In the genomic region with DNA sequence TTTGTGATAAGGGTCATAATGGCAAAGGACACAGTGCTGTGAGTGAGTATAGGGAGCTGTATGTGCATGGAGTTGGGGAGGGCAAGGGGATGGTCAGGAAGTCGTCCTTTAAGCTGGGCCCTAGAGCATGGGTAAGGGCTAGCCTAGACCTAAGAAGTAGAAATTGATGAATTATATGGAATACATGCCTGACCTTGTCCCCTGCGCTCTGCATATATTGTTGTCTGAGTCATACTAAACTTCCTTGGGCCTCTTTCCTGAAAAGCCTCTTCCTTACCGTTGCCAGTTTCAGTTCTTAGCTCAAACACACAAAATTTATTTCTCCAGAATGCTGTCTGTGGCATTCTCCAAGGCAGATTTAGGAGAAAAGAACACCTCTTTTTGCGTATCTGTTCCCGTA, we compare ENCODE assay signal across 10 cellular contexts. TPM values are rescaled to one million over a fixed set of nuclear protein-coding genes. Genes with fewer than 3 reads are reported as not detected.
DNase-seq lines count a peak whose midpoint lies in the region; ATAC-seq, FAIRE-seq and TF ChIP-seq lines count a peak whose summit lies in the region.
"Had no signal": no experiment of that assay in that cellular context is flagged by ENCODE, and none has a peak within 500 bp of the region (broad histone marks: within the 10 kb centered on the region; RNA-seq: fewer than 3 reads in every experiment).

No MANE protein-coding gene starts in this region.

- ATAC-seq in HepG2 (no peak), right lobe of liver (no peak)
- ATAC-seq in activated naive CD8-positive, alpha-beta T cell treated with anti-CD3 and anti-CD28 coated beads, Interleukin-2, amount 10 ng/mL, durations not matched to agents 7 days and 5 days (ENCODE audit: low read depth) = no peak

- POLR2A ChIA-PET in HepG2 (lab: Yijun Ruan, JAX) = no interaction called here
- POLR2A ChIA-PET in activated naive CD8-positive, alpha-beta T cell treated with anti-CD3 and anti-CD28 coated beads, Interleukin-2, amount 10 ng/mL, durations not matched to agents 7 days and 5 days (lab: Charles Lee) = interaction anchor here (0.9 to 7.1 kb wide), 3 partner anchors 9 to 128 kb away, joined by 3 to 46 read pairs (median 5); no protein-coding TSS in a partner anchor

- CTCF ChIA-PET in HepG2 (lab: Yijun Ruan, JAX; ENCODE audit: low intra/inter-chr PET ratio, low total read pairs) = no interaction called here

- FAIRE-seq in HepG2 (lab: Jason Lieb, UNC) = no peak

- H3K9ac ChIP-seq in HepG2 (ENCODE audit: insufficient read depth, low read depth, low read length) (no peak overlapping the region), endodermal cell (ENCODE audit: extremely low read depth, low read length, poor library complexity, severe bottlenecking) (no peak overlapping the region)

- H3K27me3 ChIP-seq in HepG2 (ENCODE audit: control insufficient read depth in 1 of 2, insufficient read depth in 2 of 2, low read length in 2 of 2) (no peaks in the 10 kb centered on the region; a peak in 1 of 5 replicates), right lobe of liver (no peaks in the 10 kb centered on the region), uterus (no peaks in the 10 kb centered on the region), endodermal cell (ENCODE audit: control insufficient read depth, insufficient read depth, low read length, poor library complexity, severe bottlenecking) (no peaks in the 10 kb centered on the region)
- H3K27me3 ChIP-seq: testis had no signal

- no peak for TF ChIP-seq RAD21 in HepG2 (CRISPR knock-in tag; IDR thresholded peaks at IDR 0.05)

- intact Hi-C loops in HepG2 (cut with micrococcal nuclease; ENCODE audit: unreplicated experiment) = no loop called here
- intact Hi-C loops in right lobe of liver (cut with DNase I) = no loop called here
- intact Hi-C loops in uterus (cut with DNase I; ENCODE audit: low total_unique reads) = no loop called here

- H3K4me2 ChIP-seq in HepG2 (ENCODE audit: low read depth, low read length) = peak overlapping the region; percentile 92

- no peak for TF ChIP-seq CTCF in HepG2 (CRISPR knock-in tag; IDR thresholded peaks at IDR 0.05)
- no peak for TF ChIP-seq CTCF in right lobe of liver (IDR thresholded peaks at IDR 0.05)
- no peak for TF ChIP-seq CTCF in uterus (IDR thresholded peaks at IDR 0.05)
- no peak for TF ChIP-seq CTCF in endodermal cell (conservative IDR thresholded peaks at IDR 0.05)

- peak overlapping the region; percentile 79 for H3K27ac Mint-ChIP-seq in activated naive CD8-positive, alpha-beta T cell treated with anti-CD3 and anti-CD28 coated beads, Interleukin-2, amount 10 ng/mL, durations not matched to agents 7 days and 5 days
- H3K27ac Mint-ChIP-seq in endodermal cell = no peak overlapping the region

- TF ChIP-seq EP300 in HepG2 (IDR thresholded peaks at IDR 0.05; ENCODE audit: low read depth in 2 of 2, low read length in 2 of 2) = no peak
- no peak for TF ChIP-seq EP300 in HepG2 (CRISPR knock-in tag; IDR thresholded peaks at IDR 0.05; ENCODE audit: borderline replicate concordance)

- peak overlapping the region; percentile 95 for H3K4me3 Mint-ChIP-seq in activated naive CD8-positive, alpha-beta T cell treated with anti-CD3 and anti-CD28 coated beads, Interleukin-2, amount 10 ng/mL, durations not matched to agents 7 days and 5 days
- H3K4me3 Mint-ChIP-seq in endodermal cell = no peak overlapping the region

- peaks cover 90% of the 10 kb centered on the region for H3K79me2 ChIP-seq in HepG2 (ENCODE audit: insufficient read depth, low read length)

- TF ChIP-seq POLR2A in HepG2 (IDR thresholded peaks at IDR 0.05; ENCODE audit: insufficient read depth in 1 of 2, low read depth in 2 of 2, low read length in 2 of 2) (no peak), right lobe of liver (IDR thresholded peaks at IDR 0.05) (no peak), uterus (IDR thresholded peaks at IDR 0.05) (no peak)

- H3K4me3 ChIP-seq in HepG2 (replicated peaks in 1 of 3; ENCODE audit: insufficient read depth in 1 of 3, low read depth in 2 of 3, low read length in 3 of 3) (peak overlapping the region in 1 of 3 experiments; percentile 12; a peak in 1 of 6 replicates), right lobe of liver (no peak overlapping the region), uterus (no peak overlapping the region), endodermal cell (ENCODE audit: low read length) (no peak overlapping the region)
- H3K4me3 ChIP-seq: testis had no signal

- peaks cover 61% of the 10 kb centered on the region for H3K4me1 Mint-ChIP-seq in activated naive CD8-positive, alpha-beta T cell treated with anti-CD3 and anti-CD28 coated beads, Interleukin-2, amount 10 ng/mL, durations not matched to agents 7 days and 5 days
- peaks cover 20% of the 10 kb centered on the region for H3K4me1 Mint-ChIP-seq in endodermal cell

- H3K4me1 ChIP-seq in HepG2 (ENCODE audit: insufficient read depth, low read length) (peaks cover 70% of the 10 kb centered on the region), right lobe of liver (peaks cover 0 to 56% (median 8%) of the 10 kb centered on the region in 4 donors), uterus (peaks cover 7 to 8% of the 10 kb centered on the region in 2 donors), endodermal cell (ENCODE audit: control insufficient read depth, insufficient read depth, low read length) (peaks cover 8% of the 10 kb centered on the region)

- H3K27ac ChIP-seq in HepG2 (ENCODE audit: extremely low read length, insufficient read depth, low read length) (no peak overlapping the region), right lobe of liver (peak overlapping the region in 1 of 3 donors; percentile 9), uterus (peak overlapping the region; percentile 10 to 98), endodermal cell (ENCODE audit: low read depth, low read length) (no peak overlapping the region)
- H3K27ac ChIP-seq: testis had no signal

- no TSS peak for BruUV-seq in HepG2 (replicated peaks; lab: Mats Ljungman, UMichigan)

- H3K27me3 Mint-ChIP-seq in activated naive CD8-positive, alpha-beta T cell treated with anti-CD3 and anti-CD28 coated beads, Interleukin-2, amount 10 ng/mL, durations not matched to agents 7 days and 5 days = no peaks in the 10 kb centered on the region
- H3K27me3 Mint-ChIP-seq in endodermal cell (ENCODE audit: insufficient read depth) = no peaks in the 10 kb centered on the region

- H3K9me3 Mint-ChIP-seq in activated naive CD8-positive, alpha-beta T cell treated with anti-CD3 and anti-CD28 coated beads, Interleukin-2, amount 10 ng/mL, durations not matched to agents 7 days and 5 days = no peaks in the 10 kb centered on the region
- H3K9me3 Mint-ChIP-seq in endodermal cell = no peaks in the 10 kb centered on the region

- no peak overlapping the region for H2AFZ ChIP-seq in HepG2 (ENCODE audit: low read length)

- H3K36me3 ChIP-seq in HepG2 (replicated peaks in 1 of 2; ENCODE audit: control insufficient read depth in 1 of 2, insufficient read depth in 2 of 2, low read length in 2 of 2) (peaks cover 2 to 18% of the 10 kb centered on the region in 2 experiments; a peak in 3 of 5 replicates), right lobe of liver (no peaks in the 10 kb centered on the region), uterus (no peaks in the 10 kb centered on the region), endodermal cell (ENCODE audit: control insufficient read depth, insufficient read depth, low read length) (peaks cover 21% of the 10 kb centered on the region)

- H4K20me1 ChIP-seq in HepG2 (ENCODE audit: insufficient read depth, low read length) = peaks cover 67% of the 10 kb centered on the region

- WGBS in HepG2 (ENCODE audit: low lambda C conversion rate) = 81% methylated on average over 5 of the region's 5 CpGs
- WGBS in right lobe of liver (ENCODE audit: insufficient coverage, low coverage, low lambda C conversion rate, missing lambda C conversion rate) = 48% methylated on average over 4 of the region's 5 CpGs
- WGBS in endodermal cell (ENCODE audit: insufficient coverage in 1 of 2, insufficient read length in 1 of 2), 2 experiments = 88 to 100% methylated on average over 4 to 5 of the region's 5 CpGs

- in situ Hi-C loops in HepG2 (cut with HindIII; ENCODE audit: extremely low pct_ligation_motif_present, low pct_unique_long_range_greater_than_20kb) = no loop called here

- H3K36me3 Mint-ChIP-seq in activated naive CD8-positive, alpha-beta T cell treated with anti-CD3 and anti-CD28 coated beads, Interleukin-2, amount 10 ng/mL, durations not matched to agents 7 days and 5 days = peaks cover 12% of the 10 kb centered on the region
- peaks cover 2% of the 10 kb centered on the region for H3K36me3 Mint-ChIP-seq in endodermal cell (ENCODE audit: low read depth)

- no peaks in the 10 kb centered on the region for H3K9me3 ChIP-seq in HepG2 (ENCODE audit: low read length)
- H3K9me3 ChIP-seq in right lobe of liver = no peaks in the 10 kb centered on the region
- H3K9me3 ChIP-seq in uterus = no peaks in the 10 kb centered on the region
- no peaks in the 10 kb centered on the region for H3K9me3 ChIP-seq in endodermal cell (ENCODE audit: control insufficient read depth, low read length)
- H3K9me3 ChIP-seq: testis had no signal

- DNase-seq in HepG2 (ENCODE audit: low spot score) = no peak
- no peak for DNase-seq in right lobe of liver
- no peak for DNase-seq in activated naive CD8-positive, alpha-beta T cell treated with anti-CD3 and anti-CD28 coated beads, Interleukin-2, amount 10 ng/mL, durations not matched to agents 7 days and 5 days
- DNase-seq in iris pigment epithelial cell (ENCODE audit: low read depth) = peak; percentile 51
- DNase-seq in uterus = no peak
- no peak for DNase-seq in NCI-H1436 treated with DMSO at 0.1 percent for 48 hours (lab: John Stamatoyannopoulos, UW)
- DNase-seq in NCI-H2029 (lab: John Stamatoyannopoulos, UW) = no peak
- no peak for DNase-seq in endodermal cell
- DNase-seq: NCI-H1105, testis had no signal

RNA-seq across cellular contexts. Expression of a gene that starts 4.6 kb away (rescaled TPM):
- total RNA-seq in HepG2 (2016; rRNA removed; fragmentation: Illumina TruSeq; extraction: Trizol) (11.4 and 14.2 TPM in 2 replicates), right lobe of liver (10 to 100 TPM; 14.0 to 26.2 (median 15.3) TPM), uterus (100 to 1,000 TPM in 2 of 4 donors, 10 to 100 TPM in 2; 57.1 to 109 (median 98.3) TPM), endodermal cell (10 to 100 TPM; 19.4 TPM)
- total RNA-seq in HepG2 (2016; cell fraction: cytosol; rRNA removed; fragmentation: Illumina TruSeq; extraction: Trizol; ENCODE audit: low read depth) = 15.7 and 20.4 TPM in 2 replicates
- total RNA-seq in HepG2 (2016; cell fraction: insoluble cytoplasmic fraction; rRNA removed; fragmentation: Illumina TruSeq; extraction: Trizol) = 11.4 and 12.5 TPM in 2 replicates
- 7.8 and 8.4 TPM in 2 replicates for total RNA-seq in HepG2 (2016; cell fraction: membrane; rRNA removed; fragmentation: Illumina TruSeq; extraction: Trizol)
- total RNA-seq in HepG2 (2016; cell fraction: nucleus; rRNA removed; fragmentation: Illumina TruSeq; extraction: Trizol) = 16.3 and 19.8 TPM in 2 replicates
- 16.1 and 16.3 TPM in 2 replicates for polyA plus RNA-seq in HepG2 (2011; rRNA removed)
- 8.9 and 9.0 TPM in 2 replicates for polyA plus RNA-seq in HepG2 (2011; cell fraction: cytosol; rRNA removed)
- polyA plus RNA-seq in HepG2 (2011; cell fraction: nucleus; rRNA removed) = 22.4 and 28.9 TPM in 2 replicates
- 15.9 and 17.5 TPM in 2 replicates for polyA plus RNA-seq in HepG2 (2012)
- 0.21 and 0.26 TPM in 2 replicates for polyA plus RNA-seq in HepG2 (2016; cell fraction: cytosol; fragmentation: Illumina TruSeq; extraction: Trizol; ENCODE audit: low read depth)
- polyA plus RNA-seq in HepG2 (2016; cell fraction: insoluble cytoplasmic fraction; fragmentation: Illumina TruSeq; extraction: Trizol; ENCODE audit: low read depth) = 7.4 and 8.1 TPM in 2 replicates
- polyA plus RNA-seq in HepG2 (2016; cell fraction: membrane; fragmentation: Illumina TruSeq; extraction: Trizol; ENCODE audit: low read depth) = 1.5 TPM in 2 replicates
- polyA plus RNA-seq in HepG2 (2016; cell fraction: nucleus; fragmentation: Illumina TruSeq; extraction: Trizol; ENCODE audit: insufficient read depth, low read depth) = 15.7 and 17.5 TPM in 2 replicates
- polyA minus RNA-seq in HepG2 (2011; rRNA and poly(A)+ RNA removed; ENCODE audit: low replicate concordance) = 38.0 and 68.3 TPM in 2 replicates
- polyA minus RNA-seq in HepG2 (2011; cell fraction: cytosol; rRNA and poly(A)+ RNA removed) = 35.4 and 37.5 TPM in 2 replicates
- 73.0 and 87.2 TPM in 2 replicates for polyA minus RNA-seq in HepG2 (2011; cell fraction: nucleus; rRNA and poly(A)+ RNA removed)
- 10 to 100 TPM; 70.7 to 73.6 TPM for total RNA-seq in activated naive CD8-positive, alpha-beta T cell treated with anti-CD3 and anti-CD28 coated beads, Interleukin-2, amount 10 ng/mL, durations not matched to agents 7 days and 5 days
- 13.3 TPM for polyA plus RNA-seq in endodermal cell (2013, experiment 1 of 2)
- 13.5 TPM for polyA plus RNA-seq in endodermal cell (2013, experiment 2 of 2)

Comparison
In these comparisons a context has a peak if more than half of its experiments do, and no peak if none do; other contexts are left out.
1. H3K27ac ChIP-seq: peak in uterus (2 of 2); none in HepG2 (single experiment) and endodermal cell (single experiment).